14 cellular contexts compared by ENCODE assay signal in the genomic region with DNA sequence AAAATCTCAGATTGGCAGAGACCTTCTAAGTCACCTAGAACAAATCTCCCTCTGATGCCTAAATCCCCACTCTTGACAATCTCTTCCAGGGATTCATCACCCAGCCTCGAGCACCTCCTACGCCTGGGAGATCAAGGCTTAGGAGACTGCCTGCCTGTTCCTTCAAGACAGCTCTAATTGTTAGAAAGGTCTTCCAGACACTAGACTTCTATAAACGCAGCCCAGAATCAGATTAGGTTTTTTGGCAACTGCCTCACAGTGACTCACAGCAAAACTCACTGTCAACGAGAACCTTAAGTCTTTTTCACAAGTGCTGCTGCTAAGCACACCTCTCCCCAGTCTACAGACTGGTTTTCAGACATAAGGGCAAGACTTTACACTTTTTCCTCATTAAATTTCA. TPM values are rescaled to one million over a fixed set of nuclear protein-coding genes. Genes with fewer than 3 reads are reported as not detected.
DNase-seq lines count a peak whose midpoint lies in the region; ATAC-seq and TF ChIP-seq lines count a peak whose summit lies in the region.
"Had no signal": no experiment of that assay in that cellular context is flagged by ENCODE, and none has a peak within 500 bp of the region (broad histone marks: within the 10 kb centered on the region; RNA-seq: fewer than 3 reads in every experiment).

No MANE protein-coding gene starts in this region.

- H3K79me2 ChIP-seq in PC-3 (ENCODE audit: low read length), result no peaks in the 10 kb centered on the region

- H3K27me3 Mint-ChIP-seq in mesothelial cell of epicardium (ENCODE audit: low read depth), result peaks cover 1% of the 10 kb centered on the region
- H3K27me3 Mint-ChIP-seq in activated naive CD4-positive, alpha-beta T cell treated with anti-CD3 and anti-CD28 coated beads for 36 hours (ENCODE audit: low read depth), result no peaks in the 10 kb centered on the region
- no peaks in the 10 kb centered on the region for H3K27me3 Mint-ChIP-seq in activated CD8-positive, alpha-beta T cell treated with anti-CD3 and anti-CD28 coated beads, Interleukin-2, amount 10 ng/mL, durations not matched to agents 7 days and 5 days (ENCODE audit: low read depth)

- H3K36me3 ChIP-seq in PC-3 (ENCODE audit: low read depth, low read length), result no peaks in the 10 kb centered on the region
- H3K36me3 ChIP-seq: pancreas, upper lobe of left lung had no signal

- POLR2A ChIA-PET in PC-3 (lab: Charles Lee; ENCODE audit: unreplicated experiment), result interaction anchor here (0.6 kb wide), 2 partner anchors 22 to 170 kb away, joined by 4 read pairs; no protein-coding TSS in a partner anchor
- POLR2A ChIA-PET in activated CD8-positive, alpha-beta T cell treated with anti-CD3 and anti-CD28 coated beads, Interleukin-2, amount 10 ng/mL, durations not matched to agents 7 days and 5 days (lab: Charles Lee), result no interaction called here

- no peak for TF ChIP-seq CTCF in PC-3 (conservative IDR thresholded peaks at IDR 0.05; ENCODE audit: low read depth, low read length)
- no peak for TF ChIP-seq CTCF in cardiac fibroblast (IDR thresholded peaks at IDR 0.05; ENCODE audit: low read depth, low read length)
- no peak for TF ChIP-seq CTCF in mesothelial cell of epicardium (IDR thresholded peaks at IDR 0.05; ENCODE audit: unreplicated experiment)

- CTCF ChIA-PET in PC-3 (lab: Charles Lee), result interaction anchor here (0.6 kb wide), 1 partner anchor 15 kb away, joined by 4 read pairs; no protein-coding TSS in a partner anchor
- CTCF ChIA-PET in activated naive CD4-positive, alpha-beta T cell treated with anti-CD3 and anti-CD28 coated beads for 36 hours (lab: Charles Lee), result no interaction called here
- CTCF ChIA-PET in activated CD8-positive, alpha-beta T cell treated with anti-CD3 and anti-CD28 coated beads, Interleukin-2, amount 10 ng/mL, durations not matched to agents 7 days and 5 days (lab: Charles Lee), result interaction anchor here (1.0 to 1.9 kb wide), 2 partner anchors 23 to 235 kb away, joined by 4 to 15 read pairs; partner anchors contain the start of gene SRGAP3

- peaks cover 4% of the 10 kb centered on the region for H3K36me3 Mint-ChIP-seq in mesothelial cell of epicardium
- no peaks in the 10 kb centered on the region for H3K36me3 Mint-ChIP-seq in activated naive CD4-positive, alpha-beta T cell treated with anti-CD3 and anti-CD28 coated beads for 36 hours (ENCODE audit: low read depth)
- no peaks in the 10 kb centered on the region for H3K36me3 Mint-ChIP-seq in activated CD8-positive, alpha-beta T cell treated with anti-CD3 and anti-CD28 coated beads, Interleukin-2, amount 10 ng/mL, durations not matched to agents 7 days and 5 days (ENCODE audit: low read depth)

- H3K4me3 Mint-ChIP-seq in mesothelial cell of epicardium, result no peak overlapping the region
- no peak overlapping the region for H3K4me3 Mint-ChIP-seq in activated naive CD4-positive, alpha-beta T cell treated with anti-CD3 and anti-CD28 coated beads for 36 hours
- H3K4me3 Mint-ChIP-seq in activated CD8-positive, alpha-beta T cell treated with anti-CD3 and anti-CD28 coated beads, Interleukin-2, amount 10 ng/mL, durations not matched to agents 7 days and 5 days, result no peak overlapping the region

- no peak overlapping the region for H3K9ac ChIP-seq in PC-3 (ENCODE audit: low read length)

- no peaks in the 10 kb centered on the region for H3K27me3 ChIP-seq in PC-3 (ENCODE audit: low read length)
- H3K27me3 ChIP-seq: body of pancreas, pancreas, upper lobe of left lung had no signal

- intact Hi-C loops in PC-3 (cut with micrococcal nuclease), result loop anchor here (1.0 kb wide), 1 partner anchor 22 kb away; no protein-coding TSS in a partner anchor
- intact Hi-C loops in activated naive CD4-positive, alpha-beta T cell treated with anti-CD3 and anti-CD28 coated beads for 36 hours (cut with micrococcal nuclease), result no loop called here

- peaks cover 60% of the 10 kb centered on the region for H3K4me1 Mint-ChIP-seq in mesothelial cell of epicardium
- peaks cover 5% of the 10 kb centered on the region for H3K4me1 Mint-ChIP-seq in activated naive CD4-positive, alpha-beta T cell treated with anti-CD3 and anti-CD28 coated beads for 36 hours (ENCODE audit: low read depth)
- peaks cover 44% of the 10 kb centered on the region for H3K4me1 Mint-ChIP-seq in activated CD8-positive, alpha-beta T cell treated with anti-CD3 and anti-CD28 coated beads, Interleukin-2, amount 10 ng/mL, durations not matched to agents 7 days and 5 days (ENCODE audit: low read depth)

- peak; percentile 68 for DNase-seq in AG20443 (ENCODE audit: low spot score)
- peak; percentile 90 for DNase-seq in PC-3
- peak; percentile 40 to 65 for DNase-seq in cardiac fibroblast (ENCODE audit: low read depth in 2 of 2)
- DNase-seq in mesothelial cell of epicardium (ENCODE audit: low spot score in 2 of 2, unreplicated experiment in 2 of 2), result no peak
- no peak for DNase-seq in activated naive CD4-positive, alpha-beta T cell treated with anti-CD3 and anti-CD28 coated beads for 36 hours
- DNase-seq in NCI-H1436 treated with DMSO at 0.1 percent for 48 hours (lab: John Stamatoyannopoulos, UW), result no peak
- DNase-seq in activated CD8-positive, alpha-beta T cell treated with anti-CD3 and anti-CD28 coated beads, Interleukin-2, amount 10 ng/mL, durations not matched to agents 7 days and 5 days, result no peak
- DNase-seq: body of pancreas; Kasumi-1; NCI-H2081 treated with DMSO at 0.1 percent for 48 hours; pancreas; stimulated activated CD4-positive, alpha-beta T cell treated with anti-CD3 and anti-CD28 coated beads, Interleukin-15, amount 100 ng/mL, for 24 hours; upper lobe of left lung had no signal

- no peaks in the 10 kb centered on the region for H3K9me3 ChIP-seq in PC-3 (ENCODE audit: low read length)
- H3K9me3 ChIP-seq: body of pancreas, pancreas, upper lobe of left lung had no signal

- no peaks in the 10 kb centered on the region for H3K9me3 Mint-ChIP-seq in mesothelial cell of epicardium
- no peaks in the 10 kb centered on the region for H3K9me3 Mint-ChIP-seq in activated naive CD4-positive, alpha-beta T cell treated with anti-CD3 and anti-CD28 coated beads for 36 hours
- no peaks in the 10 kb centered on the region for H3K9me3 Mint-ChIP-seq in activated CD8-positive, alpha-beta T cell treated with anti-CD3 and anti-CD28 coated beads, Interleukin-2, amount 10 ng/mL, durations not matched to agents 7 days and 5 days (ENCODE audit: insufficient read depth)

- BruUV-seq in PC-3 (replicated peaks; lab: Mats Ljungman, UMichigan), result no TSS peak

- peak overlapping the region; percentile 21; the same call in 1 of the 2 replicates for H3K27ac ChIP-seq in PC-3 (ENCODE audit: low read length)
- H3K27ac ChIP-seq: body of pancreas, pancreas, upper lobe of left lung had no signal

- peak overlapping the region; percentile 46; the same call in 1 of the 2 replicates for H3K4me2 ChIP-seq in PC-3 (ENCODE audit: low read length)

- H2AFZ ChIP-seq in PC-3 (ENCODE audit: low read length), result no peak overlapping the region

- peak overlapping the region; percentile 65 for H3K27ac Mint-ChIP-seq in mesothelial cell of epicardium
- no peak overlapping the region for H3K27ac Mint-ChIP-seq in activated naive CD4-positive, alpha-beta T cell treated with anti-CD3 and anti-CD28 coated beads for 36 hours
- no peak overlapping the region for H3K27ac Mint-ChIP-seq in activated CD8-positive, alpha-beta T cell treated with anti-CD3 and anti-CD28 coated beads, Interleukin-2, amount 10 ng/mL, durations not matched to agents 7 days and 5 days

- H3K4me3 ChIP-seq in PC-3 (ENCODE audit: low read length) (no peak overlapping the region), cardiac fibroblast (replicated peaks in 1 of 2; ENCODE audit: low read depth in 2 of 2, low read length in 2 of 2) (no peak overlapping the region)
- H3K4me3 ChIP-seq: body of pancreas, pancreas, upper lobe of left lung had no signal

- peaks cover 37% of the 10 kb centered on the region for H3K4me1 ChIP-seq in PC-3 (ENCODE audit: insufficient read depth, low read length)
- H3K4me1 ChIP-seq: body of pancreas, pancreas, upper lobe of left lung had no signal

- H3K9me2 ChIP-seq in PC-3 (replicated peaks; ENCODE audit: low read length), result no peaks in the 10 kb centered on the region

- no peaks in the 10 kb centered on the region for H4K20me1 ChIP-seq in PC-3 (ENCODE audit: low read length)

- ATAC-seq in PC-3 (peak; percentile 91), HG02852 (IDR thresholded peaks at IDR 0.05; ENCODE audit: unreplicated experiment) (no peak)
- no peak for ATAC-seq in activated CD8-positive, alpha-beta T cell treated with anti-CD3 and anti-CD28 coated beads, Interleukin-2, amount 10 ng/mL, durations not matched to agents 7 days and 5 days
- ATAC-seq: body of pancreas had no signal

- no peaks in the 10 kb centered on the region for H3F3A ChIP-seq in PC-3 (ENCODE audit: low read length, unreplicated experiment)

RNA-seq across cellular contexts. Expression of gene SRGAP3, which starts 23.1 kb away (rescaled TPM):
- total RNA-seq in PC-3 (2014; rRNA removed), result 7.5 and 9.6 TPM in 2 replicates
- 61.3 to 68.6 TPM (median 65.6 TPM) in 3 replicates for total RNA-seq in mesothelial cell of epicardium
- total RNA-seq in activated naive CD4-positive, alpha-beta T cell treated with anti-CD3 and anti-CD28 coated beads for 36 hours, result 1 to 10 TPM; 2.4 to 2.5 TPM
- total RNA-seq in activated CD8-positive, alpha-beta T cell treated with anti-CD3 and anti-CD28 coated beads, Interleukin-2, amount 10 ng/mL, durations not matched to agents 7 days and 5 days, result 1 to 10 TPM; 5.3 to 5.9 TPM

Comparison
In these comparisons a context has a peak if more than half of its experiments do, and no peak if none do; other contexts are left out.
1. DNase-seq: peak in AG20443 (single experiment), PC-3 (single experiment) and cardiac fibroblast (2 of 2); none in mesothelial cell of epicardium (0 of 2), activated naive CD4-positive, alpha-beta T cell treated with anti-CD3 and anti-CD28 coated beads for 36 hours (single experiment), NCI-H1436 treated with DMSO at 0.1 percent for 48 hours (single experiment) and activated CD8-positive, alpha-beta T cell treated with anti-CD3 and anti-CD28 coated beads, Interleukin-2, amount 10 ng/mL, durations not matched to agents 7 days and 5 days (single experiment).